10 cellular contexts compared by ENCODE assay signal in genomic region chr4:182145360-182145905, GRCh38.
A peak's percentile ranks its signal among the peaks of the same experiment; 100 is the strongest.
DNase-seq lines count a peak whose midpoint lies in the region; ATAC-seq and TF ChIP-seq lines count a peak whose summit lies in the region.
"Had no signal": no experiment of that assay in that cellular context is flagged by ENCODE, and none has a peak within 500 bp of the region (broad histone marks: within the 10 kb centered on the region; RNA-seq: fewer than 3 reads in every experiment).

No MANE protein-coding gene starts in this region.

- no peaks in the 10 kb centered on the region for H3K9me3 ChIP-seq in left ventricle myocardium inferior (replicated peaks)
- H3K9me3 ChIP-seq in heart left ventricle = no peaks in the 10 kb centered on the region
- H3K9me3 ChIP-seq in upper lobe of right lung = no peaks in the 10 kb centered on the region

- no peaks in the 10 kb centered on the region for H3K36me3 Mint-ChIP-seq in activated CD8-positive, alpha-beta T cell treated with anti-CD3 and anti-CD28 coated beads for 36 hours (ENCODE audit: low read depth)

- H3K27ac ChIP-seq in left ventricle myocardium inferior (replicated peaks) (no peak overlapping the region), heart left ventricle (no peak overlapping the region), upper lobe of right lung (no peak overlapping the region)
- H3K27ac ChIP-seq: HL-60, VCaP had no signal

- ATAC-seq in heart left ventricle (no peak), upper lobe of right lung (no peak), HG03280 (IDR thresholded peaks at IDR 0.05; ENCODE audit: unreplicated experiment) (no peak)
- no peak for ATAC-seq in activated CD8-positive, alpha-beta T cell treated with anti-CD3 and anti-CD28 coated beads for 36 hours

- H3K27me3 ChIP-seq in left ventricle myocardium inferior (ENCODE audit: low read depth) (peaks cover 98% of the 10 kb centered on the region), heart left ventricle (peaks cover 36 to 93% (median 70%) of the 10 kb centered on the region in 9 donors), upper lobe of right lung (peaks cover 70% of the 10 kb centered on the region)

- H3K4me3 ChIP-seq in left ventricle myocardium inferior (peak overlapping the region; percentile 73), heart left ventricle (peak overlapping the region in 6 of 12 donors; percentile 32 to 74 (median 54)), upper lobe of right lung (peak overlapping the region; percentile 42)

- H3K4me3 Mint-ChIP-seq in activated CD8-positive, alpha-beta T cell treated with anti-CD3 and anti-CD28 coated beads for 36 hours = peak overlapping the region; percentile 61

- TF ChIP-seq CTCF in left ventricle myocardium inferior (IDR thresholded peaks at IDR 0.05; ENCODE audit: borderline replicate concordance) (no peak), heart left ventricle (IDR thresholded peaks at IDR 0.05) (no peak), upper lobe of right lung (IDR thresholded peaks at IDR 0.05) (no peak)
- TF ChIP-seq CTCF in activated CD8-positive, alpha-beta T cell treated with anti-CD3 and anti-CD28 coated beads for 36 hours (IDR thresholded peaks at IDR 0.05) = no peak

- POLR2A ChIA-PET in activated CD8-positive, alpha-beta T cell treated with anti-CD3 and anti-CD28 coated beads for 36 hours (lab: Charles Lee) = no interaction called here

- DNase-seq in left ventricle myocardium inferior (no peak), heart left ventricle (no peak), iris pigment epithelial cell (ENCODE audit: low read depth) (peak; percentile 14), upper lobe of right lung (no peak), RPMI8226 (no peak)
- DNase-seq in activated CD8-positive, alpha-beta T cell treated with anti-CD3 and anti-CD28 coated beads for 36 hours = no peak
- no peak for DNase-seq in activated CD4-positive, alpha-beta T cell treated with anti-CD3 and anti-CD28 coated beads for 1 hour

- CTCF ChIA-PET in activated CD8-positive, alpha-beta T cell treated with anti-CD3 and anti-CD28 coated beads for 36 hours (lab: Charles Lee) = interaction anchor here (0.6 kb wide), 1 partner anchor 28 kb away, joined by 3 read pairs; no protein-coding TSS in a partner anchor

- H3K27me3 Mint-ChIP-seq in activated CD8-positive, alpha-beta T cell treated with anti-CD3 and anti-CD28 coated beads for 36 hours = peaks cover 44% of the 10 kb centered on the region

- peaks cover 16% of the 10 kb centered on the region for H3K4me1 Mint-ChIP-seq in activated CD8-positive, alpha-beta T cell treated with anti-CD3 and anti-CD28 coated beads for 36 hours (ENCODE audit: low read depth)

- no peak overlapping the region for H3K27ac Mint-ChIP-seq in activated CD8-positive, alpha-beta T cell treated with anti-CD3 and anti-CD28 coated beads for 36 hours

- no peak for TF ChIP-seq POLR2A in heart left ventricle (IDR thresholded peaks at IDR 0.05)

- 24 to 29% (median 28%) methylated on average over 11 of the region's 11 CpGs for WGBS in heart left ventricle, 4 donors

- H3K4me1 ChIP-seq in left ventricle myocardium inferior (peaks cover 28% of the 10 kb centered on the region), heart left ventricle (peaks cover 0 to 36% (median 13%) of the 10 kb centered on the region in 12 donors), upper lobe of right lung (peaks cover 12% of the 10 kb centered on the region)

- H3K9me3 Mint-ChIP-seq in activated CD8-positive, alpha-beta T cell treated with anti-CD3 and anti-CD28 coated beads for 36 hours = no peaks in the 10 kb centered on the region

- H3K36me3 ChIP-seq in left ventricle myocardium inferior (no peaks in the 10 kb centered on the region), heart left ventricle (no peaks in the 10 kb centered on the region), upper lobe of right lung (no peaks in the 10 kb centered on the region)

- intact Hi-C loops in left ventricle myocardium inferior (cut with micrococcal nuclease) (no loop called here), heart left ventricle (cut with DNase I) (no loop called here), upper lobe of right lung (cut with DNase I) (no loop called here)
- intact Hi-C loops in activated CD8-positive, alpha-beta T cell treated with anti-CD3 and anti-CD28 coated beads for 36 hours (cut with micrococcal nuclease) = no loop called here
